8 cellular contexts compared by ENCODE assay signal in the genomic region with DNA sequence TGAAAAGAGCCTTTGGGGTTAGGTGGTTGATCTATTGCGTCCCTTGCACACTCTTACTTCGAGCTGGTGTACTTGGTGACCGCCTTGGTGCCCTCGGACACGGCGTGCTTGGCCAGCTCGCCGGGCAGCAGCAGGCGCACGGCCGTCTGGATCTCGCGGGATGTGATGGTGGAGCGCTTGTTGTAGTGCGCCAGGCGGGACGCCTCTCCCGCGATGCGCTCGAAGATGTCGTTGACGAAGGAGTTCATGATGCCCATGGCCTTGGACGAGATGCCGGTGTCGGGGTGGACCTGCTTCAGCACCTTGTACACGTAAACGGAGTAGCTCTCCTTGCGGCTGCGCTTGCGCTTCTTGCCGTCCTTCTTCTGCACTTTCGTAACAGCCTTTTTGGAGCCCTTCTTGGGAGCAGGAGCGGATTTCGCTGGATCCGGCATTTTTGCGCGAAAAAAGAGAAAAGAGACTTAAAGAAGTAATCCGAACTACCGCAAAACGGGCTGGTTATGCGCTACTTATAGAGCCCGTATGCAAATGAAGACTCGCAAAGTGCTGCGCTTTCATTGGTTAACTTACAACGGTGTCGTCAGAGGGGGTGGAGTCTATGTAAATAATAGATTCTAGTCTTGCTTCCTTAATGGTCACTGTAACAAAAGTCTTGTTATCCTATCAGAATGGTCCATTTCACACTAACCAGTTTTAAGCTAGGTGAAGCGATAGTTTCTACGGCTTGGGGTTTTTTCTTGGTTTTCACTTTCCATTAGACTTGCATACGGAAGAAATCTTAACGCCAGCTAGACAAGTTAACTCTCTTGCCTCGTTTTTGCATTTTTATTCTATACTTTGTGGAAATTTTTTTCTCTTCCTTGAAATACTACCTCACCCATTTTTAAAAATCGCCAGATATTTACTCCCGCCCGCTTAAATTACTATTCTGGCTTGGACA. TPM values are rescaled to one million over a fixed set of nuclear protein-coding genes. Genes with fewer than 3 reads are reported as not detected.
DNase-seq lines count a peak whose midpoint lies in the region; ATAC-seq, FAIRE-seq and TF ChIP-seq lines count a peak whose summit lies in the region.
"Not testable (repeated sequence)": the region's sequence is repeated elsewhere in the genome, so short reads cannot be mapped to it uniquely, and the experiment has no call there.

No MANE protein-coding gene starts in this region.

- 0 to 2% methylated on average over 28 to 33 of the region's 55 CpGs for WGBS in upper lobe of left lung, 2 donors

- not testable (repeated sequence) for H3K9me3 Mint-ChIP-seq in progenitor cell of endocrine pancreas (ENCODE audit: low read depth)

- H3K36me3 ChIP-seq in upper lobe of left lung = not testable (repeated sequence)

- H3K27ac Mint-ChIP-seq in progenitor cell of endocrine pancreas = peak overlapping the region; percentile 99

- DNase-seq in GM12892 (ENCODE audit: insufficient read length) (peak; percentile 1), NCI-H146 (lab: John Stamatoyannopoulos, UW) (peak; percentile 93), T follicular helper cell (ENCODE audit: low read depth) (peak; percentile 79), amniotic epithelial cell (ENCODE audit: low read depth) (peak; percentile 92), left cardiac atrium (peak; percentile 80), progenitor cell of endocrine pancreas (ENCODE audit: low spot score, unreplicated experiment) (peak; percentile 41), upper lobe of left lung (peak; percentile 46 to 86)

- H3K27me3 Mint-ChIP-seq in progenitor cell of endocrine pancreas = not testable (repeated sequence)

- H3K36me3 Mint-ChIP-seq in progenitor cell of endocrine pancreas (ENCODE audit: insufficient read depth) = not testable (repeated sequence)

- H3K4me1 Mint-ChIP-seq in progenitor cell of endocrine pancreas (ENCODE audit: low read depth) = not testable (repeated sequence)

- not testable (repeated sequence) for FAIRE-seq in GM12892 (lab: Jason Lieb, UNC)

- TF ChIP-seq POLR2A in GM12892 (IDR thresholded peaks at IDR 0.05; ENCODE audit: low read depth, low read length) = peak; percentile 62
- TF ChIP-seq POLR2A in upper lobe of left lung (IDR thresholded peaks at IDR 0.05) = peak; percentile 15 to 92 (median 89)

- H3K27me3 ChIP-seq in upper lobe of left lung = not testable (repeated sequence)

- intact Hi-C loops in left cardiac atrium (cut with DNase I) = not testable (repeated sequence)

- TF ChIP-seq CTCF in progenitor cell of endocrine pancreas (IDR thresholded peaks at IDR 0.05; ENCODE audit: unreplicated experiment) = not testable (repeated sequence)
- peak in 1 of 6 experiments; percentile 19 for TF ChIP-seq CTCF in upper lobe of left lung (IDR thresholded peaks at IDR 0.05)

- H3K4me3 Mint-ChIP-seq in progenitor cell of endocrine pancreas (ENCODE audit: low read depth) = peak overlapping the region; percentile 87

- ATAC-seq in HG02870 (IDR thresholded peaks at IDR 0.05; ENCODE audit: unreplicated experiment) (peak; percentile 79), left cardiac atrium (peak; percentile 96 to 97), upper lobe of left lung (ENCODE audit: low FRiP score in 2 of 2) (peak; percentile 97)

- not testable (repeated sequence) for H3K4me1 ChIP-seq in upper lobe of left lung

- peak overlapping the region; percentile 29 to 59 (median 54) for H3K4me3 ChIP-seq in upper lobe of left lung

- TF ChIP-seq EP300 in upper lobe of left lung (IDR thresholded peaks at IDR 0.05) = peak in 1 of 4 donors; percentile 26

- H3K9me3 ChIP-seq in upper lobe of left lung = not testable (repeated sequence)

- peak overlapping the region; percentile 86 to 90 (median 88) for H3K27ac ChIP-seq in upper lobe of left lung

RNA-seq across cellular contexts. Expression of a gene that starts 29.7 kb away (rescaled TPM):
- not detected for polyA plus RNA-seq in GM12892 (2012; ENCODE audit: missing spikeins)
- total RNA-seq in left cardiac atrium (1 to 10 TPM; 4.1 to 5.7 TPM), progenitor cell of endocrine pancreas (not detected in 2 replicates), upper lobe of left lung (10 to 100 TPM; 12.8 to 52.7 (median 26.3) TPM)

Comparison
In these comparisons a context has a peak if more than half of its experiments do, and no peak if none do; other contexts are left out.
1. Peak in every context shown above with its lines: DNase-seq, ATAC-seq, H3K4me3 ChIP-seq and H3K27ac ChIP-seq.
2. DNase-seq: peak in every context shown above with its lines; median percentile 93 in NCI-H146; 92 in amniotic epithelial cell; 80 in left cardiac atrium; 79 in T follicular helper cell; 66 in upper lobe of left lung; 41 in progenitor cell of endocrine pancreas; 1 in GM12892.